In genomic region chr2:101829018-101829396, GRCh38 we compare ENCODE assay signal across 16 cellular contexts.
A peak's percentile ranks its signal among the peaks of the same experiment; 100 is the strongest.
DNase-seq lines count a peak whose midpoint lies in the region; ATAC-seq, FAIRE-seq and TF ChIP-seq lines count a peak whose summit lies in the region.
"Had no signal": no experiment of that assay in that cellular context is flagged by ENCODE, and none has a peak within 500 bp of the region (broad histone marks: within the 10 kb centered on the region; RNA-seq: fewer than 3 reads in every experiment).

No MANE protein-coding gene starts in this region.

- no peak overlapping the region for H2BK5ac ChIP-seq in neuronal stem cell (ENCODE audit: low read length)

- no peak overlapping the region for H3K23ac ChIP-seq in neuronal stem cell (ENCODE audit: low read depth, low read length, poor library complexity)

- H3K9me3 ChIP-seq in heart right ventricle, result no peaks in the 10 kb centered on the region
- H3K9me3 ChIP-seq in tibial artery, result no peaks in the 10 kb centered on the region
- no peaks in the 10 kb centered on the region for H3K9me3 ChIP-seq in neuronal stem cell (replicated peaks in 1 of 2; ENCODE audit: control insufficient read depth in 2 of 2, insufficient read depth in 1 of 2, low read depth in 1 of 2, low read length in 2 of 2)
- H3K9me3 ChIP-seq: SK-N-SH, testis had no signal

- TF ChIP-seq CTCF in heart right ventricle (IDR thresholded peaks at IDR 0.05), result no peak
- TF ChIP-seq CTCF in tibial artery (IDR thresholded peaks at IDR 0.05), result no peak

- peak overlapping the region; percentile 16 to 76 (median 56) for H3K27ac ChIP-seq in heart right ventricle
- peak overlapping the region; percentile 5 to 40 for H3K27ac ChIP-seq in tibial artery
- no peak overlapping the region for H3K27ac ChIP-seq in neuronal stem cell (replicated peaks; ENCODE audit: low read length)
- H3K27ac ChIP-seq: testis had no signal

- H4K8ac ChIP-seq in neuronal stem cell (ENCODE audit: low read depth, low read length), result no peak overlapping the region

- peak overlapping the region; percentile 74 for H3K27ac Mint-ChIP-seq in activated T-cell treated with anti-CD3 and anti-CD28 coated beads, Interleukin-2, amount 50 U/mL, for 24 hours
- H3K27ac Mint-ChIP-seq in activated naive CD8-positive, alpha-beta T cell treated with anti-CD3 and anti-CD28 coated beads, Interleukin-2, amount 50 U/mL, for 24 hours, result peak overlapping the region; percentile 13

- no peak overlapping the region for H3K4me3 ChIP-seq in heart right ventricle
- no peak overlapping the region for H3K4me3 ChIP-seq in tibial artery
- no peak overlapping the region for H3K4me3 ChIP-seq in neuronal stem cell (ENCODE audit: low read length in 2 of 2)
- H3K4me3 ChIP-seq: testis had no signal

- no peak overlapping the region for H3K18ac ChIP-seq in neuronal stem cell (ENCODE audit: low read length)

- H3K36me3 ChIP-seq in heart right ventricle (peaks cover 0 to 91% (median 8%) of the 10 kb centered on the region in 9 donors), tibial artery (peaks cover 0 to 18% (median 11%) of the 10 kb centered on the region in 3 donors), neuronal stem cell (replicated peaks in 1 of 2; ENCODE audit: control insufficient read depth in 2 of 2, insufficient read depth in 2 of 2, low read length in 2 of 2) (peaks cover 20 to 92% of the 10 kb centered on the region in 2 donors)

- H3K4me1 ChIP-seq in heart right ventricle, result peaks cover 18 to 73% (median 63%) of the 10 kb centered on the region in 9 donors
- H3K4me1 ChIP-seq in tibial artery, result peaks cover 0 to 52% (median 38%) of the 10 kb centered on the region in 4 donors
- no peaks in the 10 kb centered on the region for H3K4me1 ChIP-seq in neuronal stem cell (ENCODE audit: control insufficient read depth in 2 of 2, insufficient read depth in 1 of 2, low read depth in 1 of 2, low read length in 2 of 2)

- no peak overlapping the region for H2BK15ac ChIP-seq in neuronal stem cell (ENCODE audit: low read length)

- no peak for FAIRE-seq in urothelium cell line (lab: Jason Lieb, UNC)

- H3K14ac ChIP-seq in neuronal stem cell (ENCODE audit: low read length), result no peak overlapping the region

- H3K9ac ChIP-seq in neuronal stem cell (ENCODE audit: low read depth, low read length, poor library complexity), result no peak overlapping the region
- H3K9ac ChIP-seq: SK-N-SH had no signal

- no peak for DNase-seq in activated T-cell treated with anti-CD3 and anti-CD28 coated beads, Interleukin-2, amount 50 U/mL, for 24 hours
- DNase-seq in activated T-cell treated with anti-CD3 and anti-CD28 coated beads, Interleukin-2, amount 50 U/mL, for 1 hour, result no peak
- DNase-seq in activated naive CD8-positive, alpha-beta T cell treated with anti-CD3 and anti-CD28 coated beads, Interleukin-2, amount 50 U/mL, for 24 hours, result no peak
- DNase-seq in heart right ventricle, result no peak
- no peak for DNase-seq in tibial artery
- no peak for DNase-seq in neuronal stem cell (ENCODE audit: low spot score)
- no peak for DNase-seq in T-helper 9 cell
- no peak for DNase-seq in urothelium cell line (ENCODE audit: low spot score)
- DNase-seq: activated CD4-positive, alpha-beta memory T cell treated with anti-CD3 and anti-CD28 coated beads for 36 hours; anterior cingulate cortex; EL; mesendoderm; NCI-H1694; NCI-H774; SK-N-SH; testis had no signal

- ATAC-seq in activated naive CD8-positive, alpha-beta T cell treated with anti-CD3 and anti-CD28 coated beads, Interleukin-2, amount 50 U/mL, for 24 hours, result no peak
- ATAC-seq in heart right ventricle, result peak in 5 of 8 donors; percentile 22 to 43 (median 25)

- 15 to 17% methylated on average over 5 of the region's 5 CpGs for WGBS in heart right ventricle, 2 donors
- WGBS in neuronal stem cell (ENCODE audit: extremely low coverage in 2 of 2, insufficient read length in 2 of 2, insufficient replicate concordance in 1 of 2), 2 donors, result no CpG with 5 or more reads among the region's 5 CpGs

- no peak overlapping the region for H4K91ac ChIP-seq in neuronal stem cell (ENCODE audit: low read depth, low read length, poor library complexity)

- H3K27me3 ChIP-seq in heart right ventricle (no peaks in the 10 kb centered on the region), tibial artery (no peaks in the 10 kb centered on the region), neuronal stem cell (ENCODE audit: control insufficient read depth in 3 of 3, insufficient read depth in 3 of 3, low read depth in 1 of 3, low read length in 3 of 3) (no peaks in the 10 kb centered on the region)
- H3K27me3 ChIP-seq: testis had no signal

- no peaks in the 10 kb centered on the region for H3K9me3 Mint-ChIP-seq in activated T-cell treated with anti-CD3 and anti-CD28 coated beads, Interleukin-2, amount 50 U/mL, for 24 hours
- H3K9me3 Mint-ChIP-seq in activated naive CD8-positive, alpha-beta T cell treated with anti-CD3 and anti-CD28 coated beads, Interleukin-2, amount 50 U/mL, for 24 hours, result no peaks in the 10 kb centered on the region
- H3K9me3 Mint-ChIP-seq: activated CD4-positive, alpha-beta memory T cell treated with anti-CD3 and anti-CD28 coated beads for 36 hours had no signal

- H3K4ac ChIP-seq in neuronal stem cell (ENCODE audit: low read length), result no peak overlapping the region

- H2BK12ac ChIP-seq in neuronal stem cell (ENCODE audit: low read length), result no peak overlapping the region

- no peak overlapping the region for H2AK5ac ChIP-seq in neuronal stem cell (ENCODE audit: low read depth, low read length)

- no peaks in the 10 kb centered on the region for H3K27me3 Mint-ChIP-seq in activated T-cell treated with anti-CD3 and anti-CD28 coated beads, Interleukin-2, amount 50 U/mL, for 24 hours
- no peaks in the 10 kb centered on the region for H3K27me3 Mint-ChIP-seq in activated naive CD8-positive, alpha-beta T cell treated with anti-CD3 and anti-CD28 coated beads, Interleukin-2, amount 50 U/mL, for 24 hours
- H3K27me3 Mint-ChIP-seq: activated CD4-positive, alpha-beta memory T cell treated with anti-CD3 and anti-CD28 coated beads for 36 hours had no signal

- intact Hi-C loops in heart right ventricle (cut with DNase I), result loop anchor here in 9 of 10 donors (2.0 to 10.0 kb wide), 8 partner anchors 37 to 312 kb away; partner anchors contain the start of gene MAP4K4 (in 5 of the 9)
- intact Hi-C loops in tibial artery (cut with DNase I; ENCODE audit: low total_unique reads), result loop anchor here (5.0 kb wide), 2 partner anchors 132 to 312 kb away; partner anchors contain the start of gene MAP4K4

- H3K4me1 Mint-ChIP-seq in activated T-cell treated with anti-CD3 and anti-CD28 coated beads, Interleukin-2, amount 50 U/mL, for 24 hours (ENCODE audit: low read depth), result peaks cover 67% of the 10 kb centered on the region
- H3K4me1 Mint-ChIP-seq in activated naive CD8-positive, alpha-beta T cell treated with anti-CD3 and anti-CD28 coated beads, Interleukin-2, amount 50 U/mL, for 24 hours, result peaks cover 64% of the 10 kb centered on the region

- H2BK120ac ChIP-seq in neuronal stem cell (ENCODE audit: low read depth, low read length), result no peak overlapping the region

- no peak overlapping the region for H2AFZ ChIP-seq in neuronal stem cell (ENCODE audit: low read length)

- H3K4me3 Mint-ChIP-seq in activated T-cell treated with anti-CD3 and anti-CD28 coated beads, Interleukin-2, amount 50 U/mL, for 24 hours, result no peak overlapping the region
- H3K4me3 Mint-ChIP-seq in activated naive CD8-positive, alpha-beta T cell treated with anti-CD3 and anti-CD28 coated beads, Interleukin-2, amount 50 U/mL, for 24 hours, result no peak overlapping the region
- H3K4me3 Mint-ChIP-seq: activated CD4-positive, alpha-beta memory T cell treated with anti-CD3 and anti-CD28 coated beads for 36 hours had no signal

- peaks cover 3% of the 10 kb centered on the region for H3K79me1 ChIP-seq in neuronal stem cell (ENCODE audit: low read depth, low read length)

- peaks cover 66% of the 10 kb centered on the region for H3K36me3 Mint-ChIP-seq in activated T-cell treated with anti-CD3 and anti-CD28 coated beads, Interleukin-2, amount 50 U/mL, for 24 hours (ENCODE audit: low read depth)
- H3K36me3 Mint-ChIP-seq in activated naive CD8-positive, alpha-beta T cell treated with anti-CD3 and anti-CD28 coated beads, Interleukin-2, amount 50 U/mL, for 24 hours (ENCODE audit: low read depth), result peaks cover 19% of the 10 kb centered on the region

- H3K4me2 ChIP-seq in neuronal stem cell (ENCODE audit: insufficient read depth, low read length, poor library complexity, severe bottlenecking), result no peak overlapping the region
- H3K4me2 ChIP-seq: SK-N-SH had no signal
